ENCODE assay signal across 7 cellular contexts in genomic region chr7:74882110-74882509, GRCh38. TPM values are rescaled to one million over a fixed set of nuclear protein-coding genes. Genes with fewer than 3 reads are reported as not detected.
DNase-seq lines count a peak whose midpoint lies in the region; ATAC-seq and TF ChIP-seq lines count a peak whose summit lies in the region.
"Not testable (repeated sequence)": the region's sequence is repeated elsewhere in the genome, so short reads cannot be mapped to it uniquely, and the experiment has no call there.

No MANE protein-coding gene starts in this region.

- not testable (repeated sequence) for H3K27ac ChIP-seq in CD8-positive, alpha-beta T cell (ENCODE audit: low read depth, low read length); Panc1 (ENCODE audit: low read length); heart right ventricle

- in situ Hi-C loops in Panc1 (cut with HindIII; ENCODE audit: low pct_unique_long_range_greater_than_20kb, low sequenced_read_pairs) = not testable (repeated sequence)

- not testable (repeated sequence) for H3K4me3 ChIP-seq in CD8-positive, alpha-beta T cell (ENCODE audit: low read depth, low read length); Panc1 (ENCODE audit: low read depth in 2 of 2, low read length in 2 of 2); heart right ventricle

- WGBS in heart right ventricle, 2 donors = 55 to 71% methylated on average over 4 to 6 of the region's 9 CpGs

- DNase-seq in CD8-positive, alpha-beta T cell; Panc1 (ENCODE audit: low read depth, low spot score); activated T-cell treated with anti-CD3 and anti-CD28 coated beads, Interleukin-2, amount 50 U/mL, for 24 hours; endothelial cell (ENCODE audit: low spot score); heart right ventricle; left lobe of liver (ENCODE audit: low spot score); mesothelial cell of epicardium (ENCODE audit: low spot score in 2 of 2, unreplicated experiment in 2 of 2): not testable (repeated sequence)

- not testable (repeated sequence) for H3K9me3 Mint-ChIP-seq in CD8-positive, alpha-beta T cell; activated T-cell treated with anti-CD3 and anti-CD28 coated beads, Interleukin-2, amount 50 U/mL, for 24 hours; endothelial cell (ENCODE audit: unreplicated experiment); mesothelial cell of epicardium

- BruUV-seq in Panc1 (replicated peaks; lab: Mats Ljungman, UMichigan) = not testable (repeated sequence)

- peak overlapping the region; percentile 10 for H3K27ac Mint-ChIP-seq in CD8-positive, alpha-beta T cell
- H3K27ac Mint-ChIP-seq in activated T-cell treated with anti-CD3 and anti-CD28 coated beads, Interleukin-2, amount 50 U/mL, for 24 hours = peak overlapping the region; percentile 67
- H3K27ac Mint-ChIP-seq in endothelial cell (ENCODE audit: unreplicated experiment) = peak overlapping the region; percentile 96
- peak overlapping the region; percentile 12 for H3K27ac Mint-ChIP-seq in mesothelial cell of epicardium

- not testable (repeated sequence) for H3K27me3 ChIP-seq in CD8-positive, alpha-beta T cell (ENCODE audit: insufficient read depth, low read length); Panc1 (ENCODE audit: control insufficient read depth, insufficient read depth, low read length); heart right ventricle

- peaks cover 14% of the 10 kb centered on the region for H3K36me3 Mint-ChIP-seq in CD8-positive, alpha-beta T cell
- peaks cover 15% of the 10 kb centered on the region for H3K36me3 Mint-ChIP-seq in activated T-cell treated with anti-CD3 and anti-CD28 coated beads, Interleukin-2, amount 50 U/mL, for 24 hours (ENCODE audit: low read depth)
- not testable (repeated sequence) for H3K36me3 Mint-ChIP-seq in endothelial cell (ENCODE audit: low read depth, unreplicated experiment); mesothelial cell of epicardium

- not testable (repeated sequence) for H3K27me3 Mint-ChIP-seq in CD8-positive, alpha-beta T cell (ENCODE audit: low read depth); activated T-cell treated with anti-CD3 and anti-CD28 coated beads, Interleukin-2, amount 50 U/mL, for 24 hours; endothelial cell (ENCODE audit: unreplicated experiment); mesothelial cell of epicardium (ENCODE audit: low read depth)

- intact Hi-C loops in CD8-positive, alpha-beta T cell (cut with DNase I, micrococcal nuclease); Panc1 (cut with micrococcal nuclease; ENCODE audit: unreplicated experiment); heart right ventricle (cut with DNase I): not testable (repeated sequence)

- CTCF ChIA-PET in CD8-positive, alpha-beta T cell (lab: Charles Lee); Panc1 (lab: Charles Lee): not testable (repeated sequence)

- POLR2A ChIA-PET in CD8-positive, alpha-beta T cell (lab: Charles Lee); Panc1 (lab: Charles Lee): not testable (repeated sequence)

- TF ChIP-seq CTCF in CD8-positive, alpha-beta T cell (IDR thresholded peaks at IDR 0.05); Panc1 (IDR thresholded peaks at IDR 0.05); endothelial cell (IDR thresholded peaks at IDR 0.05; ENCODE audit: unreplicated experiment); heart right ventricle (IDR thresholded peaks at IDR 0.05); mesothelial cell of epicardium (IDR thresholded peaks at IDR 0.05; ENCODE audit: unreplicated experiment): not testable (repeated sequence)

- H3K4me1 ChIP-seq in CD8-positive, alpha-beta T cell (ENCODE audit: insufficient read depth, low read length); Panc1 (ENCODE audit: control insufficient read depth, insufficient read depth, low read length); heart right ventricle: not testable (repeated sequence)

- not testable (repeated sequence) for H3K4me3 Mint-ChIP-seq in CD8-positive, alpha-beta T cell; activated T-cell treated with anti-CD3 and anti-CD28 coated beads, Interleukin-2, amount 50 U/mL, for 24 hours; endothelial cell (ENCODE audit: unreplicated experiment); mesothelial cell of epicardium

- H3K9me3 ChIP-seq in CD8-positive, alpha-beta T cell (ENCODE audit: low read length); Panc1 (ENCODE audit: control insufficient read depth, insufficient read depth, low read depth, low read length); heart right ventricle: not testable (repeated sequence)

- H3K4me1 Mint-ChIP-seq in CD8-positive, alpha-beta T cell (ENCODE audit: low read depth); activated T-cell treated with anti-CD3 and anti-CD28 coated beads, Interleukin-2, amount 50 U/mL, for 24 hours (ENCODE audit: low read depth); endothelial cell (ENCODE audit: unreplicated experiment); mesothelial cell of epicardium: not testable (repeated sequence)

- not testable (repeated sequence) for ATAC-seq in CD8-positive, alpha-beta T cell
- peak; percentile 68; the same call in 1 of the 2 replicates for ATAC-seq in Panc1
- peak in 7 of 8 donors; percentile 16 to 73 (median 48) for ATAC-seq in heart right ventricle
- ATAC-seq in left lobe of liver = peak; percentile 40

- H3K36me3 ChIP-seq in CD8-positive, alpha-beta T cell (ENCODE audit: insufficient read depth, low read length); Panc1 (ENCODE audit: control insufficient read depth, insufficient read depth, low read length): not testable (repeated sequence)
- peaks cover 0 to 21% (median 0%) of the 10 kb centered on the region in 9 donors for H3K36me3 ChIP-seq in heart right ventricle

RNA-seq across cellular contexts. Expression of gene GTF2IRD2, which starts 30.7 kb away (rescaled TPM):
- 10 to 100 TPM; 12.9 to 13.1 TPM for total RNA-seq in CD8-positive, alpha-beta T cell
- total RNA-seq in Panc1 (2021; ENCODE audit: unreplicated experiment) = 18.8 TPM
- polyA plus RNA-seq in Panc1 (2012; ENCODE audit: insufficient read length) = 8.1 TPM
- total RNA-seq in endothelial cell (ENCODE audit: unreplicated experiment) = 3.9 TPM
- 10 to 100 TPM; 12.4 to 26.1 (median 17.7) TPM for total RNA-seq in heart right ventricle
- polyA plus RNA-seq in heart right ventricle = 10 to 100 TPM; 10.1 to 24.4 TPM
- total RNA-seq in left lobe of liver = 6.3 TPM
- 36.4 to 41.5 TPM (median 38.4 TPM) in 3 replicates for total RNA-seq in mesothelial cell of epicardium

Comparison
In these comparisons a context has a peak if more than half of its experiments do, and no peak if none do; other contexts are left out.
1. H3K27ac Mint-ChIP-seq: peak in every context shown above with its lines; median percentile 96 in endothelial cell; 67 in activated T-cell treated with anti-CD3 and anti-CD28 coated beads, Interleukin-2, amount 50 U/mL, for 24 hours; 12 in mesothelial cell of epicardium; 10 in CD8-positive, alpha-beta T cell.